ENCODE assay signal across 2 cellular contexts in the genomic region with DNA sequence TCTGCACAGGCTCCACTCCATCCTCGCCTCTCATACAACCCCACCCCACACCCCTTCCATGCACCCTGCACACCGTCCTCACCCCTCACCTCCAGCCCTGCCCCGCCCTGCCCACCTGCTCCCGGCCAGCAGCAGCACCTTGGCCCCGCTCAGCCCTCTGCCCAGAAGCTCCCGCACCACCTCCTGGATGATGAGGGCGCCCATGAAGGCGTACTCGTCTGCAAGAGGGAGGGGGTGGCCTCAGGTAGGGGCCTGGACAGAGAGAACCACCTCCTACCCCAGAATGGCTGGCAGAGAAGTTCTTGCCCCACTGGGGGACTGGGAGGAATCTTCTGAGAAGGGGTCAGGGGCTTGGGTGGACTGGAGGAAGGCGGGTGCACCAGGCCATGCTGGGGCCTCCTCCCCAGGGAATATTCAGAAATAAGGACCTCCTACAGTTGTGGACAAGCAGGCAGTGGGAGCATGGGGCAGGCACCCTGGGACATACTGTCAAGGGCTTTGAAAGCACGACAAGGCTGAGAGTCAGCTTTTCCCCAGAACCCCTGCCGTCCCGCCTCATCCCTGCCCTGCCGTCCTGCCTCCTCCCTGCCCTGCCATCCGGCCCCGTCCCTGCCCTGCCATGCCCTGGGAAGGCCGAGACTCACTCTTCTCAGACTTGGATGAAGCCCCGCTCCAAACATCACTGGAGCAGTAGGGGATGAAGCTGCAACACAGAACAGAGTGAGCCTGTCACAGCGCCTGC.
TF ChIP-seq lines count a peak whose summit lies in the region.

No MANE protein-coding gene starts in this region.

TF ChIP-seq in K562, 482 proteins besides CTCF, POLR2A, EP300 and RAD21:
- TF ChIP-seq ZNF445 (CRISPR knock-in tag; IDR thresholded peaks at IDR 0.05; ENCODE audit: low read depth) (no peak), ZNF384 (IDR thresholded peaks at IDR 0.05; ENCODE audit: low read depth, low read length) (no peak)
TF ChIP-seq in K562: peak in this region for 0.

TF ChIP-seq in HEK293T, 16 proteins besides CTCF, POLR2A, EP300 and RAD21:
- TF ChIP-seq SP1 (IDR thresholded peaks at IDR 0.05): no peak
- TF ChIP-seq L3MBTL2 (conservative IDR thresholded peaks at IDR 0.05): no peak
- no peak for TF ChIP-seq HDGF (IDR thresholded peaks at IDR 0.05; ENCODE audit: borderline replicate concordance)
TF ChIP-seq in HEK293T: peak in this region for 0.
